1 cellular context compared by ENCODE assay signal in genomic region chr16:77807-78443, GRCh38.
A peak's percentile ranks its signal among the peaks of the same experiment; 100 is the strongest.
TF ChIP-seq lines count a peak whose summit lies in the region.

A gene with protein sequence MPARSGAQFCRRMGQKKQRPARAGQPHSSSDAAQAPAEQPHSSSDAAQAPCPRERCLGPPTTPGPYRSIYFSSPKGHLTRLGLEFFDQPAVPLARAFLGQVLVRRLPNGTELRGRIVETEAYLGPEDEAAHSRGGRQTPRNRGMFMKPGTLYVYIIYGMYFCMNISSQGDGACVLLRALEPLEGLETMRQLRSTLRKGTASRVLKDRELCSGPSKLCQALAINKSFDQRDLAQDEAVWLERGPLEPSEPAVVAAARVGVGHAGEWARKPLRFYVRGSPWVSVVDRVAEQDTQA (plus strand): TSS chr16:78225. CDS start chr16:78310, 85 bp downstream.

TF ChIP-seq in H1, 55 proteins besides CTCF, POLR2A, EP300 and RAD21:
- TF ChIP-seq NRF1 (IDR thresholded peaks at IDR 0.05; ENCODE audit: low read depth, low read length) (peak; percentile 37; the same call in 1 of the 2 replicates), ASH2L (IDR thresholded peaks at IDR 0.05; ENCODE audit: low read length) (peak; percentile 40), KDM4A (IDR thresholded peaks at IDR 0.05; ENCODE audit: low read depth, low read length, severe bottlenecking) (peak; percentile 56), POLR2AphosphoS5 (IDR thresholded peaks at IDR 0.05; ENCODE audit: low read depth, low read length) (no peak), SIRT6 (IDR thresholded peaks at IDR 0.05; ENCODE audit: low read length) (no peak)
- TF ChIP-seq, protein P1, sequence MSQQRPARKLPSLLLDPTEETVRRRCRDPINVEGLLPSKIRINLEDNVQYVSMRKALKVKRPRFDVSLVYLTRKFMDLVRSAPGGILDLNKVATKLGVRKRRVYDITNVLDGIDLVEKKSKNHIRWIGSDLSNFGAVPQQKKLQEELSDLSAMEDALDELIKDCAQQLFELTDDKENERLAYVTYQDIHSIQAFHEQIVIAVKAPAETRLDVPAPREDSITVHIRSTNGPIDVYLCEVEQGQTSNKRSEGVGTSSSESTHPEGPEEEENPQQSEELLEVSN (IDR thresholded peaks at IDR 0.05): peak; percentile 43; the same call in 1 of the 2 replicates
- TF ChIP-seq, protein P2, sequence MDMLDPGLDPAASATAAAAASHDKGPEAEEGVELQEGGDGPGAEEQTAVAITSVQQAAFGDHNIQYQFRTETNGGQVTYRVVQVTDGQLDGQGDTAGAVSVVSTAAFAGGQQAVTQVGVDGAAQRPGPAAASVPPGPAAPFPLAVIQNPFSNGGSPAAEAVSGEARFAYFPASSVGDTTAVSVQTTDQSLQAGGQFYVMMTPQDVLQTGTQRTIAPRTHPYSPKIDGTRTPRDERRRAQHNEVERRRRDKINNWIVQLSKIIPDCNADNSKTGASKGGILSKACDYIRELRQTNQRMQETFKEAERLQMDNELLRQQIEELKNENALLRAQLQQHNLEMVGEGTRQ (IDR thresholded peaks at IDR 0.05; ENCODE audit: low read length): 0 out of 2 replicates have a peak, but pooled peaks have one; percentile 9
- TF ChIP-seq, protein P3, sequence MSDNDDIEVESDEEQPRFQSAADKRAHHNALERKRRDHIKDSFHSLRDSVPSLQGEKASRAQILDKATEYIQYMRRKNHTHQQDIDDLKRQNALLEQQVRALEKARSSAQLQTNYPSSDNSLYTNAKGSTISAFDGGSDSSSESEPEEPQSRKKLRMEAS (IDR thresholded peaks at IDR 0.05): peak; percentile 89
